In genomic region chr11:31509412-31510345, GRCh38 we compare ENCODE assay signal across 8 cellular contexts. TPM values are rescaled to one million over a fixed set of nuclear protein-coding genes. Genes with fewer than 3 reads are reported as not detected.
DNase-seq lines count a peak whose midpoint lies in the region; ATAC-seq and TF ChIP-seq lines count a peak whose summit lies in the region.

ELP4 (plus strand) TSS chr11:31509767; CDS start chr11:31509785, 18 bp downstream.
IMMP1L (minus strand) TSS chr11:31509622; CDS start chr11:31463276, 46,346 bp downstream.

- H3K27ac Mint-ChIP-seq in activated B cell treated with CpG ODN at 0.5 μM for 24 hours = peak within 1 kb of the TSS; percentile 95

- DNase-seq in AG08395 (ENCODE audit: low spot score) (peak; percentile 100), NCI-H345 (lab: John Stamatoyannopoulos, UW) (peak; percentile 98), activated B cell treated with CpG ODN at 0.5 μM for 24 hours (peak; percentile 84), iris pigment epithelial cell (ENCODE audit: low read depth) (peak; percentile 96)
- DNase-seq in central memory CD4-positive, alpha-beta T cell = peak; percentile 95
- DNase-seq in stimulated activated CD4-positive, alpha-beta T cell treated with anti-CD3 and anti-CD28 coated beads, Interleukin-12 subunit alpha, Interleukin-12 subunit beta, amount 100 ng/mL, for 4 hours = peak; percentile 92

- H3K4me3 Mint-ChIP-seq in activated B cell treated with CpG ODN at 0.5 μM for 24 hours = peak within 1 kb of the TSS; percentile 98

- H3K36me3 Mint-ChIP-seq in activated B cell treated with CpG ODN at 0.5 μM for 24 hours (ENCODE audit: low read depth) = peaks cover 15% of the 10 kb centered on the region

- in situ Hi-C loops in GM18951 (cut with MboI; ENCODE audit: low sequenced_read_pairs, unreplicated experiment) = no loop called here

- peak; percentile 91 for TF ChIP-seq POLR2A in GM18951 (IDR thresholded peaks at IDR 0.05; ENCODE audit: extremely low read depth, insufficient read depth, insufficient read length)

- no peak for TF ChIP-seq CTCF in activated B cell treated with CpG ODN at 0.5 μM for 24 hours (IDR thresholded peaks at IDR 0.05)

- intact Hi-C loops in activated B cell treated with CpG ODN at 0.5 μM for 24 hours (cut with micrococcal nuclease) = loop anchor here (1.0 to 10.0 kb wide), 5 partner anchors 140 to 1186 kb away; partner anchors contain the start of genes ARL14EP, DCDC1, DNAJC24 and EIF3M

- H3K4me1 Mint-ChIP-seq in activated B cell treated with CpG ODN at 0.5 μM for 24 hours = peaks cover 37% of the 10 kb centered on the region

- POLR2A ChIA-PET in activated B cell treated with CpG ODN at 0.5 μM for 24 hours (lab: Charles Lee) = no interaction called here

- ATAC-seq in HG03196 (IDR thresholded peaks at IDR 0.05; ENCODE audit: unreplicated experiment) (peak; percentile 100), activated B cell treated with CpG ODN at 0.5 μM for 24 hours (ENCODE audit: low read depth) (peak; percentile 99)

- no peaks in the 10 kb centered on the region for H3K27me3 Mint-ChIP-seq in activated B cell treated with CpG ODN at 0.5 μM for 24 hours

- CTCF ChIA-PET in activated B cell treated with CpG ODN at 0.5 μM for 24 hours (lab: Charles Lee) = interaction anchor here (0.5 kb wide), 1 partner anchor 280 kb away, joined by 3 read pairs; no protein-coding TSS in a partner anchor

- H3K9me3 Mint-ChIP-seq in activated B cell treated with CpG ODN at 0.5 μM for 24 hours = no peaks in the 10 kb centered on the region

RNA-seq across cellular contexts. Expression of gene ELP4, which starts in this region (rescaled TPM):
- 20.4 and 25.5 TPM in 2 replicates for total RNA-seq in activated B cell treated with CpG ODN at 0.5 μM for 24 hours

RNA-seq across cellular contexts. Expression of gene IMMP1L, which starts in this region (rescaled TPM):
- total RNA-seq in activated B cell treated with CpG ODN at 0.5 μM for 24 hours = 16.6 and 17.9 TPM in 2 replicates

Comparison
In these comparisons a context has a peak if more than half of its experiments do, and no peak if none do; other contexts are left out.
1. Peak in every context shown above with its lines: DNase-seq and ATAC-seq.